ENCODE assay signal across 16 cellular contexts in genomic region chr9:93597142-93597706, GRCh38. TPM values are rescaled to one million over a fixed set of nuclear protein-coding genes. Genes with fewer than 3 reads are reported as not detected.
A peak's percentile ranks its signal among the peaks of the same experiment; 100 is the strongest.
DNase-seq lines count a peak whose midpoint lies in the region; ATAC-seq and TF ChIP-seq lines count a peak whose summit lies in the region.
"Had no signal": no experiment of that assay in that cellular context is flagged by ENCODE, and none has a peak within 500 bp of the region (broad histone marks: within the 10 kb centered on the region; RNA-seq: fewer than 3 reads in every experiment).

No MANE protein-coding gene starts in this region.

- H3K4me3 Mint-ChIP-seq in T-helper 2 cell treated with Interferon-gamma antibody and Interleukin-4, amounts not matched to agents 5 μg/mL and 100 μg/mL, for 36 hours, result no peak overlapping the region
- no peak overlapping the region for H3K4me3 Mint-ChIP-seq in neural crest cell
- H3K4me3 Mint-ChIP-seq: CD14-positive monocyte had no signal

- H3K36me3 ChIP-seq in right atrium auricular region, result no peaks in the 10 kb centered on the region
- H3K36me3 ChIP-seq: HAP-1 had no signal

- H3K4me3 ChIP-seq in right atrium auricular region, result no peak overlapping the region
- H3K4me3 ChIP-seq: HAP-1 had no signal

- H3K4me1 Mint-ChIP-seq in T-helper 2 cell treated with Interferon-gamma antibody and Interleukin-4, amounts not matched to agents 5 μg/mL and 100 μg/mL, for 36 hours (ENCODE audit: low read depth), result peaks cover 46% of the 10 kb centered on the region
- H3K4me1 Mint-ChIP-seq in neural crest cell, result peaks cover 27% of the 10 kb centered on the region

- peaks cover 0 to 57% of the 10 kb centered on the region in 2 donors for H3K4me1 ChIP-seq in right atrium auricular region

- H3K9me3 Mint-ChIP-seq in T-helper 2 cell treated with Interferon-gamma antibody and Interleukin-4, amounts not matched to agents 5 μg/mL and 100 μg/mL, for 36 hours, result no peaks in the 10 kb centered on the region
- no peaks in the 10 kb centered on the region for H3K9me3 Mint-ChIP-seq in neural crest cell

- DNase-seq in T-helper 2 cell treated with Interferon-gamma antibody and Interleukin-4, amounts not matched to agents 5 μg/mL and 100 μg/mL, for 36 hours (ENCODE audit: low spot score), result no peak
- DNase-seq in T-helper 2 cell (no peak), right atrium auricular region (ENCODE audit: low spot score) (peak; percentile 38), left ventricle myocardium superior (no peak), neural crest cell (ENCODE audit: low read depth, low spot score) (no peak), SIG-M5 treated with dmso at 0.1 percent for 504 hours (lab: John Stamatoyannopoulos, UW; ENCODE audit: unreplicated experiment) (no peak), UCSD-AML1 (lab: John Stamatoyannopoulos, UW; ENCODE audit: unreplicated experiment) (no peak)
- DNase-seq: Calu3, MM.1S, NCI-H1105, NCI-H1694 treated with DMSO at 0.1 percent for 48 hours, NCI-H446 had no signal

- H3K27me3 ChIP-seq in right atrium auricular region, result no peaks in the 10 kb centered on the region

- no peaks in the 10 kb centered on the region for H3K9me3 ChIP-seq in right atrium auricular region
- H3K9me3 ChIP-seq: HAP-1 had no signal

- intact Hi-C loops in left ventricle myocardium superior (cut with micrococcal nuclease), result no loop called here

- ATAC-seq in left ventricle myocardium superior, result no peak
- ATAC-seq in GM21390 (IDR thresholded peaks at IDR 0.05; ENCODE audit: unreplicated experiment), result no peak

- H3K27me3 Mint-ChIP-seq in T-helper 2 cell treated with Interferon-gamma antibody and Interleukin-4, amounts not matched to agents 5 μg/mL and 100 μg/mL, for 36 hours (ENCODE audit: low read depth), result no peaks in the 10 kb centered on the region
- H3K27me3 Mint-ChIP-seq in neural crest cell (ENCODE audit: low read depth), result no peaks in the 10 kb centered on the region

- H3K36me3 Mint-ChIP-seq in T-helper 2 cell treated with Interferon-gamma antibody and Interleukin-4, amounts not matched to agents 5 μg/mL and 100 μg/mL, for 36 hours (ENCODE audit: low read depth), result peaks cover 3% of the 10 kb centered on the region
- H3K36me3 Mint-ChIP-seq in neural crest cell (ENCODE audit: low read depth), result peaks cover 3% of the 10 kb centered on the region

- peak overlapping the region; percentile 27 for H3K27ac Mint-ChIP-seq in T-helper 2 cell treated with Interferon-gamma antibody and Interleukin-4, amounts not matched to agents 5 μg/mL and 100 μg/mL, for 36 hours
- H3K27ac Mint-ChIP-seq in neural crest cell (ENCODE audit: unreplicated experiment), result peak overlapping the region; percentile 43

- no peak for TF ChIP-seq CTCF in right atrium auricular region (IDR thresholded peaks at IDR 0.05)
- TF ChIP-seq CTCF in neural crest cell (conservative IDR thresholded peaks at IDR 0.05), result no peak

- H3K27ac ChIP-seq in right atrium auricular region, result no peak overlapping the region
- H3K27ac ChIP-seq: 22Rv1 had no signal

RNA-seq across cellular contexts. Expression of gene PHF2, which starts 20.8 kb away (rescaled TPM):
- total RNA-seq in right atrium auricular region, result 10 to 100 TPM; 24.7 to 29.3 TPM
- total RNA-seq in left ventricle myocardium superior, result 32.0 TPM
- 34.4 and 34.7 TPM in 2 replicates for total RNA-seq in neural crest cell
